Comparison of ENCODE assay signal across 8 cellular contexts in genomic region chr17:82065193-82065637, GRCh38. TPM values are rescaled to one million over a fixed set of nuclear protein-coding genes. Genes with fewer than 3 reads are reported as not detected.
A peak's percentile ranks its signal among the peaks of the same experiment; 100 is the strongest.
DNase-seq lines count a peak whose midpoint lies in the region; ATAC-seq and TF ChIP-seq lines count a peak whose summit lies in the region.

No MANE protein-coding gene starts in this region.

- H3K27me3 ChIP-seq in BLaER1 (no peaks in the 10 kb centered on the region), PC-9 (ENCODE audit: insufficient read depth, low read depth) (no peaks in the 10 kb centered on the region), colonic mucosa (no peaks in the 10 kb centered on the region), mononuclear cell (ENCODE audit: insufficient read depth, low read length) (no peaks in the 10 kb centered on the region), aorta (ENCODE audit: control insufficient read depth in 1 of 2, insufficient read depth in 2 of 2, low read length in 1 of 2) (no peaks in the 10 kb centered on the region)

- H3K9ac ChIP-seq in BLaER1 (peak overlapping the region; percentile 95), colonic mucosa (ENCODE audit: low read depth in 2 of 2, low read length in 2 of 2) (peak overlapping the region; percentile 72 to 92)

- peak overlapping the region; percentile 96 for H3K4me3 ChIP-seq in BLaER1
- H3K4me3 ChIP-seq in PC-9 = peak overlapping the region; percentile 71
- peak overlapping the region; percentile 98 for H3K4me3 ChIP-seq in colonic mucosa
- peak overlapping the region; percentile 62 for H3K4me3 ChIP-seq in mononuclear cell (ENCODE audit: low read length)
- H3K4me3 ChIP-seq in aorta (ENCODE audit: low read length in 2 of 2) = peak overlapping the region; percentile 60 to 80

- H3K27ac ChIP-seq in BLaER1 (peak overlapping the region; percentile 92), PC-9 (no peak overlapping the region), colonic mucosa (peak overlapping the region; percentile 47), aorta (ENCODE audit: low read depth in 1 of 2, low read length in 2 of 2) (peak overlapping the region in 1 of 2 donors; percentile 23)

- H3K4me2 ChIP-seq in BLaER1 (peak overlapping the region; percentile 99), PC-9 (peak overlapping the region; percentile 89)

- H3K9me3 ChIP-seq in BLaER1 = no peaks in the 10 kb centered on the region
- no peaks in the 10 kb centered on the region for H3K9me3 ChIP-seq in PC-9 (ENCODE audit: insufficient read depth, low read depth)
- no peaks in the 10 kb centered on the region for H3K9me3 ChIP-seq in colonic mucosa
- no peaks in the 10 kb centered on the region for H3K9me3 ChIP-seq in mononuclear cell (ENCODE audit: low read depth, low read length)
- no peaks in the 10 kb centered on the region for H3K9me3 ChIP-seq in aorta (ENCODE audit: control insufficient read depth, low read length)

- H3K4me1 ChIP-seq in BLaER1 (peaks cover 39% of the 10 kb centered on the region), PC-9 (replicated peaks; ENCODE audit: insufficient read depth) (peaks cover 9% of the 10 kb centered on the region; the same call in 1 of the 2 replicates), colonic mucosa (peaks cover 8% of the 10 kb centered on the region), mononuclear cell (ENCODE audit: insufficient read depth, low read length) (peaks cover 26% of the 10 kb centered on the region), aorta (ENCODE audit: control insufficient read depth in 1 of 2, insufficient read depth in 2 of 2, low read length in 2 of 2) (no peaks in the 10 kb centered on the region)

- intact Hi-C loops in PC-9 (cut with micrococcal nuclease; ENCODE audit: unreplicated experiment) (no loop called here), colonic mucosa (cut with DNase I) (no loop called here), aorta (cut with DNase I) (no loop called here)

- TF ChIP-seq CTCF in PC-9 (conservative IDR thresholded peaks at IDR 0.05) (no peak), colonic mucosa (IDR thresholded peaks at IDR 0.05) (no peak)

- H3K79me2 ChIP-seq in PC-9 (ENCODE audit: low read depth) = peaks cover 17% of the 10 kb centered on the region; the same call in 1 of the 2 replicates

- DNase-seq in PC-9 = no peak
- DNase-seq in colonic mucosa = no peak
- DNase-seq in aorta = no peak
- DNase-seq in iPS-NIHi11 (ENCODE audit: low spot score) = no peak
- DNase-seq in kidney tubule cell (ENCODE audit: low spot score) = no peak

- H3K9me2 ChIP-seq in PC-9 (ENCODE audit: insufficient read depth) = no peaks in the 10 kb centered on the region

- peaks cover 42% of the 10 kb centered on the region for H3K36me3 ChIP-seq in BLaER1
- no peaks in the 10 kb centered on the region for H3K36me3 ChIP-seq in PC-9 (ENCODE audit: low read depth)
- H3K36me3 ChIP-seq in colonic mucosa = peaks cover 10% of the 10 kb centered on the region
- peaks cover 0 to 4% of the 10 kb centered on the region in 2 donors for H3K36me3 ChIP-seq in aorta (ENCODE audit: control insufficient read depth in 1 of 2, insufficient read depth in 2 of 2, low read length in 1 of 2)

- H4K20me1 ChIP-seq in BLaER1 (peaks cover 39% of the 10 kb centered on the region), PC-9 (ENCODE audit: insufficient read depth) (no peaks in the 10 kb centered on the region)

- POLR2A ChIA-PET in PC-9 (lab: Charles Lee; ENCODE audit: unreplicated experiment) = interaction anchor here (1.2 kb wide), 1 partner anchor 27 kb away, joined by 5 read pairs; the partner anchor contains the start of gene DCXR

- CTCF ChIA-PET in PC-9 (lab: Charles Lee) = interaction anchor here (0.6 kb wide), 2 partner anchors 28 to 105 kb away, joined by 3 read pairs; partner anchors contain the start of gene DCXR

- BruUV-seq in PC-9 (replicated peaks; lab: Mats Ljungman, UMichigan) = no TSS peak

- H3F3A ChIP-seq in PC-9 (ENCODE audit: insufficient read depth, low read depth) = no peaks in the 10 kb centered on the region

- ATAC-seq in GM19467 (IDR thresholded peaks at IDR 0.05; ENCODE audit: unreplicated experiment) (peak; percentile 17), aorta (ENCODE audit: low FRiP score) (peak; percentile 19)

- 0 to 1% methylated on average over 31 to 47 of the region's 47 CpGs for WGBS in aorta, 2 donors

- H2AFZ ChIP-seq in PC-9 = peak overlapping the region; percentile 64; the same call in 1 of the 2 replicates

RNA-seq across cellular contexts. Expression of gene DUS1L, which starts 0.4 kb away (rescaled TPM):
- total RNA-seq in PC-9 (2021) (138 and 175 TPM in 2 replicates), colonic mucosa (100 to 1,000 TPM; 113 to 253 TPM), mononuclear cell (73.6 TPM), aorta (10 to 100 TPM; 47.0 to 61.1 TPM)
- 100 to 1,000 TPM in 1 of 2 donors, 10 to 100 TPM in 1; 43.7 to 143 TPM for polyA plus RNA-seq in aorta

RNA-seq across cellular contexts. Expression of gene GPS1, which starts 13.5 kb away (rescaled TPM):
- total RNA-seq in PC-9 (2021) = 121 and 124 TPM in 2 replicates
- 100 to 1,000 TPM in 1 of 2 donors, 10 to 100 TPM in 1; 70.8 to 129 TPM for total RNA-seq in colonic mucosa
- 47.4 TPM for total RNA-seq in mononuclear cell
- total RNA-seq in aorta = 10 to 100 TPM; 46.9 to 60.7 TPM
- polyA plus RNA-seq in aorta = 100 to 1,000 TPM in 1 of 2 donors, 10 to 100 TPM in 1; 47.6 to 171 TPM

RNA-seq across cellular contexts. Expression of gene RFNG, which starts 13.6 kb away (rescaled TPM):
- total RNA-seq in PC-9 (2021) = 40.4 and 49.1 TPM in 2 replicates
- 10 to 100 TPM; 30.6 to 32.1 TPM for total RNA-seq in colonic mucosa
- total RNA-seq in mononuclear cell = 13.7 TPM
- 10 to 100 TPM; 28.2 to 34.0 TPM for total RNA-seq in aorta
- 10 to 100 TPM; 28.3 to 73.0 TPM for polyA plus RNA-seq in aorta

RNA-seq across cellular contexts. Expression of gene DCXR, which starts 27.7 kb away (rescaled TPM):
- total RNA-seq in PC-9 (2021) (120 and 129 TPM in 2 replicates), colonic mucosa (100 to 1,000 TPM; 115 to 183 TPM), mononuclear cell (25.2 TPM), aorta (10 to 100 TPM; 34.9 to 62.2 TPM)
- polyA plus RNA-seq in aorta = 10 to 100 TPM; 80.1 to 81.0 TPM

RNA-seq across cellular contexts. Expression of gene FASN, which starts 32.8 kb away (rescaled TPM):
- total RNA-seq in PC-9 (2021) = 455 and 658 TPM in 2 replicates
- total RNA-seq in colonic mucosa = 100 to 1,000 TPM; 168 to 198 TPM
- 21.8 TPM for total RNA-seq in mononuclear cell
- 10 to 100 TPM; 42.2 to 64.0 TPM for total RNA-seq in aorta
- 10 to 100 TPM in 1 of 2 donors, 1 to 10 TPM in 1; 4.3 to 10.4 TPM for polyA plus RNA-seq in aorta
